1 cellular context compared by ENCODE assay signal in the genomic region with DNA sequence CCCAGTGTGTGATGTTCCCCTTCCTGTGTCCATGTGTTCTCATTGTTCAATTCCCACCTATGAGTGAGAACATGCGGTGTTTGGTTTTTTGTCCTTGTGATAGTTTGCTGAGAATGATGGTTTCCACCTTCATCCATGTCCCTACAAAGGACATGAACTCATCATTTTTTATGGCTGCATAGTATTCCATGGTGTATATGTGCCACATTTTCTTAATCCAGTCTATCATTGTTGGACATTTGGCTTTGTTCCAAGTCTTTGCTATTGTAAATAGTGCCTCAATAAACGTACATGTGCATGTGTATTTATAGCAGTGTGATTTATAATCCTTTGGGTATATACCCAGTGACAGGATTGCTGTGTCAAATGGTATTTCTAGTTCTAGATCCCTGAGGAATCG. TPM values are rescaled to one million over a fixed set of nuclear protein-coding genes. Genes with fewer than 3 reads are reported as not detected.
"Had no signal": no experiment of that assay in that cellular context is flagged by ENCODE, and none has a peak within 500 bp of the region (broad histone marks: within the 10 kb centered on the region; RNA-seq: fewer than 3 reads in every experiment).

No MANE protein-coding gene starts in this region.

RNA-seq across cellular contexts. Expression of a gene that starts 7.0 kb away (rescaled TPM):
- total RNA-seq: naive thymus-derived CD4-positive, alpha-beta T cell had no signal
- polyA plus RNA-seq: naive thymus-derived CD4-positive, alpha-beta T cell had no signal
